8 cellular contexts compared by ENCODE assay signal in the genomic region with DNA sequence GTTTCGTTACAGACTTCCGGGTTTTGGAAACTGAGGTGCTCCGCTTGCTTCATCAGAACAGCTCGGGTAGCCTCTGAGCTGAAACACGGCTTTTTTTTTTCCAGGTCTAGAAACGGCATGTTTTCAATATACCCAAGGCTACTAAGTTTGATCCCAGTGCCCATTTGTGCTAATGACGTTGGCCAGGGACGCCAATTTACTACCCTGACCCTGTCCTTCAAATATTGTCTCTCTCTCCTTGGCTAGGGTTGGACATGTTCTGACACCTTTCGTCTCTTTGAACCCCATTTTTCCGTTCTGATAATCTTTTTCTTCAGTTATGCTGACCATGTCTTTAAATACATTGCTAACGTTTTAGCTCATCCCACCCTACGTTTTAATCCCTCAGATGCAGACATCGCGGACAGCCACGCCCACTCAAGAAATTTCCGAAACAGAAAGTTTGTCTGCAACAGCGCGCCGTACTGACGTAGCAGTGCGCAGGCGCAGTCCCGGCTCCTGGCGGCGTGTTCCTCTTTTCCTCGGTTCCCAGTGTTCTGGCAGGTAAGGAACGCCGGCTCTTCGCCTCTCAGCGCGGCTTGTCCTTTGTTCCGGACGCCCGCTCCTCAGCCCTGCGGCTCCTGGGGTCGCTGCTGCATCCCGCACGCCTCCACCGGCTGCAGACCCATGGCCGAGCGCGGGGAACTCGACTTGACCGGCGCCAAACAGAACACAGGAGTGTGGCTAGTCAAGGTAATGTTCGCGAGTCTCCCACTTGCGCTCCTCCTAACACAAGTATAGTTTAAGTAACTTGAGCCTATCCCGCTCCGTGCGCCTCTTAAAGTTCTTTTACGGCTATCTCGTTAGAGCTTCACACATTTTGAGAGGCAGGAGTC. TPM values are rescaled to one million over a fixed set of nuclear protein-coding genes. Genes with fewer than 3 reads are reported as not detected.
DNase-seq lines count a peak whose midpoint lies in the region; ATAC-seq and TF ChIP-seq lines count a peak whose summit lies in the region.

A gene with protein sequence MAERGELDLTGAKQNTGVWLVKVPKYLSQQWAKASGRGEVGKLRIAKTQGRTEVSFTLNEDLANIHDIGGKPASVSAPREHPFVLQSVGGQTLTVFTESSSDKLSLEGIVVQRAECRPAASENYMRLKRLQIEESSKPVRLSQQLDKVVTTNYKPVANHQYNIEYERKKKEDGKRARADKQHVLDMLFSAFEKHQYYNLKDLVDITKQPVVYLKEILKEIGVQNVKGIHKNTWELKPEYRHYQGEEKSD (plus strand): TSS at position 521 of the 875 bp plus-strand sequence. CDS start 146 bp downstream, at position 667.

- no peaks in the 10 kb centered on the region for H3K27me3 Mint-ChIP-seq in activated T-helper 1 cell treated with anti-CD3 and anti-CD28 coated beads, Interleukin-12 subunit alpha, Interleukin-12 subunit beta, Interleukin-2, Interleukin-4 antibody, amounts not matched to agents 30 ng/mL and 10 ng/mL and 1 ng/mL, durations not matched to agents 14 hours and 24 hours and 36 hours (ENCODE audit: insufficient read depth)
- H3K27me3 Mint-ChIP-seq in natural killer cell (ENCODE audit: low read depth in 2 of 2): no peaks in the 10 kb centered on the region

- peaks cover 13% of the 10 kb centered on the region for H3K4me1 Mint-ChIP-seq in activated T-helper 1 cell treated with anti-CD3 and anti-CD28 coated beads, Interleukin-12 subunit alpha, Interleukin-12 subunit beta, Interleukin-2, Interleukin-4 antibody, amounts not matched to agents 30 ng/mL and 10 ng/mL and 1 ng/mL, durations not matched to agents 14 hours and 24 hours and 36 hours (ENCODE audit: low read depth)
- peaks cover 8% of the 10 kb centered on the region in 2 donors for H3K4me1 Mint-ChIP-seq in natural killer cell

- no peak within 1 kb of the TSS for H3K4me3 Mint-ChIP-seq in activated T-helper 1 cell treated with anti-CD3 and anti-CD28 coated beads, Interleukin-12 subunit alpha, Interleukin-12 subunit beta, Interleukin-2, Interleukin-4 antibody, amounts not matched to agents 30 ng/mL and 10 ng/mL and 1 ng/mL, durations not matched to agents 14 hours and 24 hours and 36 hours
- no peak within 1 kb of the TSS for H3K4me3 Mint-ChIP-seq in natural killer cell

- no peaks in the 10 kb centered on the region; the same call in 1 of the 2 replicates for H3K36me3 ChIP-seq in DND-41 (ENCODE audit: insufficient read depth, low read length)
- H3K36me3 ChIP-seq in GM23248 (ENCODE audit: low read depth): no peaks in the 10 kb centered on the region
- 0 out of 2 replicates have a peak, but pooled peaks cover 6% of the 10 kb centered on the region for H3K36me3 ChIP-seq in Karpas-422 (ENCODE audit: insufficient read depth, low read length)

- no peaks in the 10 kb centered on the region for H3K9me3 Mint-ChIP-seq in activated T-helper 1 cell treated with anti-CD3 and anti-CD28 coated beads, Interleukin-12 subunit alpha, Interleukin-12 subunit beta, Interleukin-2, Interleukin-4 antibody, amounts not matched to agents 30 ng/mL and 10 ng/mL and 1 ng/mL, durations not matched to agents 14 hours and 24 hours and 36 hours
- no peaks in the 10 kb centered on the region for H3K9me3 Mint-ChIP-seq in natural killer cell

- H3K4me1 ChIP-seq in DND-41 (ENCODE audit: insufficient read depth, low read length): peaks cover 34% of the 10 kb centered on the region
- peaks cover 19% of the 10 kb centered on the region for H3K4me1 ChIP-seq in GM23248 (ENCODE audit: insufficient read depth)
- H3K4me1 ChIP-seq in Karpas-422 (ENCODE audit: low read length): peaks cover 20% of the 10 kb centered on the region

- H3K9me2 ChIP-seq in GM23248 (ENCODE audit: insufficient read depth) (no peaks in the 10 kb centered on the region), Karpas-422 (replicated peaks; ENCODE audit: insufficient read depth, low read length) (no peaks in the 10 kb centered on the region; the same call in 1 of the 2 replicates)

- H3K9ac ChIP-seq in DND-41 (ENCODE audit: low read depth, low read length) (peak within 1 kb of the TSS; percentile 68), GM23248 (peak within 1 kb of the TSS; percentile 83), Karpas-422 (ENCODE audit: low read length) (peak within 1 kb of the TSS; percentile 87)

- H3K27me3 ChIP-seq in DND-41 (ENCODE audit: insufficient read depth, low read length, poor library complexity) (no peaks in the 10 kb centered on the region), GM23248 (replicated peaks; ENCODE audit: insufficient read depth) (no peaks in the 10 kb centered on the region), Karpas-422 (ENCODE audit: low read length) (no peaks in the 10 kb centered on the region)

- WGBS in GM23248 (ENCODE audit: low coverage in 1 of 2, low lambda C conversion rate in 2 of 2, missing lambda C conversion rate in 2 of 2), 2 experiments: 2% methylated on average over 48 to 53 of the region's 53 CpGs

- ATAC-seq in DND-41 (ENCODE audit: insufficient read depth, low read depth) (peak; percentile 72), natural killer cell (peak; percentile 74 to 83 (median 76))

- H4K20me1 ChIP-seq in DND-41 (ENCODE audit: insufficient read depth, low read length): peaks cover 3% of the 10 kb centered on the region; the same call in 1 of the 2 replicates
- no peaks in the 10 kb centered on the region for H4K20me1 ChIP-seq in GM23248 (ENCODE audit: insufficient read depth)
- peaks cover 12% of the 10 kb centered on the region; the same call in 1 of the 2 replicates for H4K20me1 ChIP-seq in Karpas-422 (ENCODE audit: insufficient read depth, low read depth, low read length)

- peaks cover 13% of the 10 kb centered on the region for H3F3A ChIP-seq in GM23248 (ENCODE audit: insufficient read depth)

- no peak within 1 kb of the TSS for H3K27ac Mint-ChIP-seq in activated T-helper 1 cell treated with anti-CD3 and anti-CD28 coated beads, Interleukin-12 subunit alpha, Interleukin-12 subunit beta, Interleukin-2, Interleukin-4 antibody, amounts not matched to agents 30 ng/mL and 10 ng/mL and 1 ng/mL, durations not matched to agents 14 hours and 24 hours and 36 hours
- H3K27ac Mint-ChIP-seq in natural killer cell: no peak within 1 kb of the TSS

- H2AFZ ChIP-seq in DND-41 (ENCODE audit: low read depth, low read length) (peak within 1 kb of the TSS; percentile 92), GM23248 (peak within 1 kb of the TSS; percentile 99), Karpas-422 (ENCODE audit: low read length) (peak within 1 kb of the TSS; percentile 58)

- peak within 1 kb of the TSS; percentile 70 to 77 for H3K4me3 ChIP-seq in DND-41 (ENCODE audit: low read depth in 1 of 2, low read length in 2 of 2)
- peak within 1 kb of the TSS; percentile 85 for H3K4me3 ChIP-seq in GM23248
- H3K4me3 ChIP-seq in Karpas-422 (ENCODE audit: low read length): peak within 1 kb of the TSS; percentile 91
- H3K4me3 ChIP-seq in fibroblast of pulmonary artery (replicated peaks; ENCODE audit: low read depth, low read length): peak within 1 kb of the TSS; percentile 94

- peak within 1 kb of the TSS; percentile 93 for H3K4me2 ChIP-seq in DND-41 (ENCODE audit: insufficient read depth, low read length)
- peak within 1 kb of the TSS; percentile 95 for H3K4me2 ChIP-seq in GM23248 (ENCODE audit: unreplicated experiment)
- peak within 1 kb of the TSS; percentile 83 for H3K4me2 ChIP-seq in Karpas-422 (ENCODE audit: low read depth, low read length, poor library complexity, severe bottlenecking)

- DNase-seq in DND-41 (peak; percentile 88), GM23248 (peak; percentile 92), Karpas-422 (peak; percentile 95), RPMI8226 (peak; percentile 85), fibroblast of pulmonary artery (ENCODE audit: low read depth) (peak; percentile 92), natural killer cell (peak; percentile 86)
- DNase-seq in activated T-helper 1 cell treated with anti-CD3 and anti-CD28 coated beads, Interleukin-12 subunit alpha, Interleukin-12 subunit beta, Interleukin-2, Interleukin-4 antibody, amounts not matched to agents 30 ng/mL and 10 ng/mL and 1 ng/mL, durations not matched to agents 14 hours and 24 hours and 36 hours (ENCODE audit: low spot score): peak; percentile 85
- peak; percentile 71 to 90 (median 85) for DNase-seq in stimulated activated naive CD4-positive, alpha-beta T cell (lab: John Stamatoyannopoulos, UW)

- H3K36me3 Mint-ChIP-seq in activated T-helper 1 cell treated with anti-CD3 and anti-CD28 coated beads, Interleukin-12 subunit alpha, Interleukin-12 subunit beta, Interleukin-2, Interleukin-4 antibody, amounts not matched to agents 30 ng/mL and 10 ng/mL and 1 ng/mL, durations not matched to agents 14 hours and 24 hours and 36 hours (ENCODE audit: low read depth): peaks cover 2% of the 10 kb centered on the region
- H3K36me3 Mint-ChIP-seq in natural killer cell: no peaks in the 10 kb centered on the region

- TF ChIP-seq CTCF in DND-41 (IDR thresholded peaks at IDR 0.05; ENCODE audit: borderline replicate concordance, extremely low read depth, low read length, poor library complexity, severe bottlenecking): no peak
- TF ChIP-seq CTCF in fibroblast of pulmonary artery (IDR thresholded peaks at IDR 0.05; ENCODE audit: low read length, missing control alignments): no peak
- TF ChIP-seq CTCF in natural killer cell (IDR thresholded peaks at IDR 0.05): no peak

- H3K9me3 ChIP-seq in DND-41 (ENCODE audit: insufficient read depth, low read length, severe bottlenecking) (no peaks in the 10 kb centered on the region), GM23248 (ENCODE audit: low read depth) (no peaks in the 10 kb centered on the region), Karpas-422 (ENCODE audit: low read length) (no peaks in the 10 kb centered on the region)

- intact Hi-C loops in activated T-helper 1 cell treated with anti-CD3 and anti-CD28 coated beads, Interleukin-12 subunit alpha, Interleukin-12 subunit beta, Interleukin-2, Interleukin-4 antibody, amounts not matched to agents 30 ng/mL and 10 ng/mL and 1 ng/mL, durations not matched to agents 14 hours and 24 hours and 36 hours (cut with micrococcal nuclease): loop anchor here (1.0 to 5.0 kb wide), 10 partner anchors 65 to 638 kb away; partner anchors contain the start of genes COG3, GPALPP1, NUFIP1 and TPT1
- intact Hi-C loops in natural killer cell (cut with micrococcal nuclease): loop anchor here (5.0 kb wide), 2 partner anchors 203 to 347 kb away; no protein-coding TSS in a partner anchor

- peaks cover 49% of the 10 kb centered on the region for H3K79me2 ChIP-seq in DND-41 (ENCODE audit: insufficient read depth, low read length)
- H3K79me2 ChIP-seq in GM23248 (ENCODE audit: insufficient read depth): peaks cover 49% of the 10 kb centered on the region
- H3K79me2 ChIP-seq in Karpas-422 (ENCODE audit: low read length): peaks cover 49% of the 10 kb centered on the region

- in situ Hi-C loops in GM23248 (cut with MboI): no loop called here

- H3K27ac ChIP-seq in DND-41 (ENCODE audit: low read length): peak within 1 kb of the TSS; percentile 74
- peak within 1 kb of the TSS; percentile 69 for H3K27ac ChIP-seq in GM23248
- H3K27ac ChIP-seq in Karpas-422 (ENCODE audit: low read length): 0 out of 2 replicates have a peak within 1 kb of the TSS, but pooled peaks have one; percentile 20

RNA-seq across cellular contexts. Expression of the gene that starts here (rescaled TPM):
- 23.7 and 25.3 TPM in 2 replicates for total RNA-seq in GM23248 (2014; rRNA removed; shearing (Covaris generic))
- polyA plus RNA-seq in GM23248 (2016; fragmentation: Nextera tagmentation; extraction: Ambion mirVana): 26.4 and 27.6 TPM in 2 replicates
- total RNA-seq in Karpas-422 (2014; rRNA removed; shearing (Covaris generic); ENCODE audit: low replicate concordance): 29.3 and 31.7 TPM in 2 replicates
- total RNA-seq in activated T-helper 1 cell treated with anti-CD3 and anti-CD28 coated beads, Interleukin-12 subunit alpha, Interleukin-12 subunit beta, Interleukin-2, Interleukin-4 antibody, amounts not matched to agents 30 ng/mL and 10 ng/mL and 1 ng/mL, durations not matched to agents 14 hours and 24 hours and 36 hours: 30.1 and 30.8 TPM in 2 replicates
- total RNA-seq in natural killer cell: 10 to 100 TPM; 13.6 to 16.4 (median 15.7) TPM

Comparison
In these comparisons a context has a peak if more than half of its experiments do, and no peak if none do; other contexts are left out.
1. Peak in every context shown above with its lines: DNase-seq, ATAC-seq, H3K4me3 ChIP-seq and H3K27ac ChIP-seq.
2. H3K27ac ChIP-seq: peak in every context shown above with its lines; median percentile 74 in DND-41; 69 in GM23248; 20 in Karpas-422.